In genomic region chr6:133240511-133241087, GRCh38 we compare ENCODE assay signal across 8 cellular contexts. TPM values are rescaled to one million over a fixed set of nuclear protein-coding genes. Genes with fewer than 3 reads are reported as not detected.
DNase-seq lines count a peak whose midpoint lies in the region; ATAC-seq and TF ChIP-seq lines count a peak whose summit lies in the region.

No MANE protein-coding gene starts in this region.

- CTCF ChIA-PET in activated CD4-positive, alpha-beta T cell treated with anti-CD3 and anti-CD28 coated beads for 36 hours (lab: Charles Lee), result no interaction called here

- H3K4me1 Mint-ChIP-seq in activated CD4-positive, alpha-beta T cell treated with anti-CD3 and anti-CD28 coated beads for 36 hours, result peaks cover 10% of the 10 kb centered on the region
- H3K4me1 Mint-ChIP-seq in activated T-helper 17 cell treated with anti-CD3 and anti-CD28 coated beads, Interleukin-2, amount 50 U/mL, for 72 hours, result peaks cover 4% of the 10 kb centered on the region

- H3K27me3 Mint-ChIP-seq in activated CD4-positive, alpha-beta T cell treated with anti-CD3 and anti-CD28 coated beads for 36 hours, result peaks cover 37% of the 10 kb centered on the region
- peaks cover 40% of the 10 kb centered on the region for H3K27me3 Mint-ChIP-seq in activated T-helper 17 cell treated with anti-CD3 and anti-CD28 coated beads, Interleukin-2, amount 50 U/mL, for 72 hours

- ATAC-seq in activated CD4-positive, alpha-beta T cell treated with anti-CD3 and anti-CD28 coated beads for 36 hours, result no peak
- peak; percentile 33 for ATAC-seq in body of pancreas
- ATAC-seq in HG03159 (IDR thresholded peaks at IDR 0.05; ENCODE audit: unreplicated experiment), result no peak
- ATAC-seq in activated T-helper 17 cell treated with anti-CD3 and anti-CD28 coated beads, Interleukin-2, amount 50 U/mL, for 72 hours (replicated peaks), result no peak

- no peaks in the 10 kb centered on the region for H3K36me3 ChIP-seq in body of pancreas (replicated peaks in 1 of 2; ENCODE audit: insufficient read depth in 1 of 2, low read depth in 2 of 2)
- H3K36me3 ChIP-seq in tibial artery, result no peaks in the 10 kb centered on the region

- H3K36me3 Mint-ChIP-seq in activated CD4-positive, alpha-beta T cell treated with anti-CD3 and anti-CD28 coated beads for 36 hours (ENCODE audit: low read depth), result no peaks in the 10 kb centered on the region
- no peaks in the 10 kb centered on the region for H3K36me3 Mint-ChIP-seq in activated T-helper 17 cell treated with anti-CD3 and anti-CD28 coated beads, Interleukin-2, amount 50 U/mL, for 72 hours (ENCODE audit: low read depth)

- H3K27me3 ChIP-seq in body of pancreas (peaks cover 0 to 6% of the 10 kb centered on the region in 2 donors), tibial artery (peaks cover 0 to 30% of the 10 kb centered on the region in 2 donors)

- TF ChIP-seq POLR2A in body of pancreas (IDR thresholded peaks at IDR 0.05), result no peak

- peaks cover 30% of the 10 kb centered on the region for H3K4me1 ChIP-seq in body of pancreas
- H3K4me1 ChIP-seq in tibial artery, result peaks cover 0 to 36% (median 21%) of the 10 kb centered on the region in 4 donors

- no peaks in the 10 kb centered on the region for H3K9me3 ChIP-seq in body of pancreas
- H3K9me3 ChIP-seq in tibial artery, result no peaks in the 10 kb centered on the region

- H3K4me3 Mint-ChIP-seq in activated CD4-positive, alpha-beta T cell treated with anti-CD3 and anti-CD28 coated beads for 36 hours, result no peak overlapping the region
- no peak overlapping the region for H3K4me3 Mint-ChIP-seq in activated T-helper 17 cell treated with anti-CD3 and anti-CD28 coated beads, Interleukin-2, amount 50 U/mL, for 72 hours

- peak overlapping the region in 1 of 4 donors; percentile 6 for H3K27ac ChIP-seq in body of pancreas
- peak overlapping the region; percentile 1 to 36 for H3K27ac ChIP-seq in tibial artery

- POLR2A ChIA-PET in activated CD4-positive, alpha-beta T cell treated with anti-CD3 and anti-CD28 coated beads for 36 hours (lab: Charles Lee), result no interaction called here

- no peak overlapping the region for H3K27ac Mint-ChIP-seq in activated CD4-positive, alpha-beta T cell treated with anti-CD3 and anti-CD28 coated beads for 36 hours
- H3K27ac Mint-ChIP-seq in activated T-helper 17 cell treated with anti-CD3 and anti-CD28 coated beads, Interleukin-2, amount 50 U/mL, for 72 hours, result no peak overlapping the region

- peak overlapping the region in 1 of 2 donors; percentile 5 for H3K4me3 ChIP-seq in body of pancreas
- H3K4me3 ChIP-seq in tibial artery, result peak overlapping the region; percentile 48 to 65

- TF ChIP-seq CTCF in body of pancreas (IDR thresholded peaks at IDR 0.05), result no peak
- TF ChIP-seq CTCF in tibial artery (IDR thresholded peaks at IDR 0.05), result no peak

- DNase-seq in activated CD4-positive, alpha-beta T cell treated with anti-CD3 and anti-CD28 coated beads for 36 hours, result peak; percentile 6
- DNase-seq in activated CD4-positive, alpha-beta T cell treated with anti-CD3 and anti-CD28 coated beads for 4 hours, result no peak
- no peak for DNase-seq in body of pancreas
- peak; percentile 71 for DNase-seq in left kidney (ENCODE audit: low read depth, low spot score)
- DNase-seq in tibial artery, result no peak
- no peak for DNase-seq in activated gamma-delta T cell (lab: John Stamatoyannopoulos, UW)

- no peaks in the 10 kb centered on the region for H3K9me3 Mint-ChIP-seq in activated CD4-positive, alpha-beta T cell treated with anti-CD3 and anti-CD28 coated beads for 36 hours (ENCODE audit: low read depth)
- no peaks in the 10 kb centered on the region for H3K9me3 Mint-ChIP-seq in activated T-helper 17 cell treated with anti-CD3 and anti-CD28 coated beads, Interleukin-2, amount 50 U/mL, for 72 hours

- intact Hi-C loops in activated CD4-positive, alpha-beta T cell treated with anti-CD3 and anti-CD28 coated beads for 36 hours (cut with DNase I, micrococcal nuclease), result loop anchor here (5.0 to 10.0 kb wide), 2 partner anchors 652 to 836 kb away; partner anchors contain the start of gene MOXD1 (in 1 of the 2)
- intact Hi-C loops in body of pancreas (cut with DNase I) (no loop called here), tibial artery (cut with DNase I; ENCODE audit: low total_unique reads) (no loop called here)

- WGBS in body of pancreas, 2 donors, result 5 to 14% methylated on average over 11 to 37 of the region's 37 CpGs

RNA-seq across cellular contexts. Expression of gene EYA4, which starts 0.6 kb away (rescaled TPM):
- total RNA-seq in activated CD4-positive, alpha-beta T cell treated with anti-CD3 and anti-CD28 coated beads for 36 hours, result not detected
- 1 to 10 TPM in 1 of 2 donors, under 1 TPM in 1; 0.26 to 5.3 TPM for total RNA-seq in body of pancreas
- total RNA-seq in activated T-helper 17 cell treated with anti-CD3 and anti-CD28 coated beads, Interleukin-2, amount 50 U/mL, for 72 hours, result not detected

Comparison
In these comparisons a context has a peak if more than half of its experiments do, and no peak if none do; other contexts are left out.
1. DNase-seq: peak in activated CD4-positive, alpha-beta T cell treated with anti-CD3 and anti-CD28 coated beads for 36 hours (single experiment) and left kidney (single experiment); none in activated CD4-positive, alpha-beta T cell treated with anti-CD3 and anti-CD28 coated beads for 4 hours (0 of 2), body of pancreas (0 of 4), tibial artery (0 of 2) and activated gamma-delta T cell (single experiment).
2. intact Hi-C loops: an anchor here in activated CD4-positive, alpha-beta T cell treated with anti-CD3 and anti-CD28 coated beads for 36 hours (5.0 to 10.0 kb wide); none called in body of pancreas and tibial artery.